ENCODE assay signal across 3 cellular contexts in the genomic region with DNA sequence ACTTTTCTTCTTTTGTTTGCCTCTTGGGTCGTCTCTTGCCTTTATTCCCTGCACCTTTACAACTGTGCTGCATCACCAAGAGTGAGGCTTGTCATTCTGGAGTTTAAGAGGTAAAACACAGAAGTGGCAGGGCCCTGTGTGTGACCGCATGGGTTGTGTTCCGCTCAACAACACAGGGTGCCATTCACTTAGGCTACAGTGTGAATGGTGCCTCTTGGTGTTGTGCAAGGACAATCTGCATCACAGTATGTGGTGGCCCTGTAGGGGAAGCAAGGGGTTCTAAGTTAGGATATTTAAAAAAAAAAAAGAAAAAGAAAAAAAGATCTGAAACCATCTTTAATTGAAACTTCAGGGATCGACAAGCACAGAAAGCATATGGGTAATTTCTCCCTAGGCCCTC.
TF ChIP-seq lines count a peak whose summit lies in the region.

No MANE protein-coding gene starts in this region.

TF ChIP-seq in A549, 52 proteins besides CTCF, POLR2A, EP300 and RAD21:
- TF ChIP-seq HES2 (IDR thresholded peaks at IDR 0.05) = no peak
- TF ChIP-seq FOXS1 (CRISPR knock-in tag; IDR thresholded peaks at IDR 0.05) = no peak
- no peak for TF ChIP-seq BCL3 (IDR thresholded peaks at IDR 0.05)
- no peak for TF ChIP-seq NPAS2 (CRISPR knock-in tag; IDR thresholded peaks at IDR 0.05; ENCODE audit: borderline replicate concordance)
- TF ChIP-seq, protein P1, sequence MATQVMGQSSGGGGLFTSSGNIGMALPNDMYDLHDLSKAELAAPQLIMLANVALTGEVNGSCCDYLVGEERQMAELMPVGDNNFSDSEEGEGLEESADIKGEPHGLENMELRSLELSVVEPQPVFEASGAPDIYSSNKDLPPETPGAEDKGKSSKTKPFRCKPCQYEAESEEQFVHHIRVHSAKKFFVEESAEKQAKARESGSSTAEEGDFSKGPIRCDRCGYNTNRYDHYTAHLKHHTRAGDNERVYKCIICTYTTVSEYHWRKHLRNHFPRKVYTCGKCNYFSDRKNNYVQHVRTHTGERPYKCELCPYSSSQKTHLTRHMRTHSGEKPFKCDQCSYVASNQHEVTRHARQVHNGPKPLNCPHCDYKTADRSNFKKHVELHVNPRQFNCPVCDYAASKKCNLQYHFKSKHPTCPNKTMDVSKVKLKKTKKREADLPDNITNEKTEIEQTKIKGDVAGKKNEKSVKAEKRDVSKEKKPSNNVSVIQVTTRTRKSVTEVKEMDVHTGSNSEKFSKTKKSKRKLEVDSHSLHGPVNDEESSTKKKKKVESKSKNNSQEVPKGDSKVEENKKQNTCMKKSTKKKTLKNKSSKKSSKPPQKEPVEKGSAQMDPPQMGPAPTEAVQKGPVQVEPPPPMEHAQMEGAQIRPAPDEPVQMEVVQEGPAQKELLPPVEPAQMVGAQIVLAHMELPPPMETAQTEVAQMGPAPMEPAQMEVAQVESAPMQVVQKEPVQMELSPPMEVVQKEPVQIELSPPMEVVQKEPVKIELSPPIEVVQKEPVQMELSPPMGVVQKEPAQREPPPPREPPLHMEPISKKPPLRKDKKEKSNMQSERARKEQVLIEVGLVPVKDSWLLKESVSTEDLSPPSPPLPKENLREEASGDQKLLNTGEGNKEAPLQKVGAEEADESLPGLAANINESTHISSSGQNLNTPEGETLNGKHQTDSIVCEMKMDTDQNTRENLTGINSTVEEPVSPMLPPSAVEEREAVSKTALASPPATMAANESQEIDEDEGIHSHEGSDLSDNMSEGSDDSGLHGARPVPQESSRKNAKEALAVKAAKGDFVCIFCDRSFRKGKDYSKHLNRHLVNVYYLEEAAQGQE (IDR thresholded peaks at IDR 0.05) = no peak

TF ChIP-seq in HEK293, 187 proteins besides CTCF, POLR2A, EP300 and RAD21:
- TF ChIP-seq, protein P2, sequence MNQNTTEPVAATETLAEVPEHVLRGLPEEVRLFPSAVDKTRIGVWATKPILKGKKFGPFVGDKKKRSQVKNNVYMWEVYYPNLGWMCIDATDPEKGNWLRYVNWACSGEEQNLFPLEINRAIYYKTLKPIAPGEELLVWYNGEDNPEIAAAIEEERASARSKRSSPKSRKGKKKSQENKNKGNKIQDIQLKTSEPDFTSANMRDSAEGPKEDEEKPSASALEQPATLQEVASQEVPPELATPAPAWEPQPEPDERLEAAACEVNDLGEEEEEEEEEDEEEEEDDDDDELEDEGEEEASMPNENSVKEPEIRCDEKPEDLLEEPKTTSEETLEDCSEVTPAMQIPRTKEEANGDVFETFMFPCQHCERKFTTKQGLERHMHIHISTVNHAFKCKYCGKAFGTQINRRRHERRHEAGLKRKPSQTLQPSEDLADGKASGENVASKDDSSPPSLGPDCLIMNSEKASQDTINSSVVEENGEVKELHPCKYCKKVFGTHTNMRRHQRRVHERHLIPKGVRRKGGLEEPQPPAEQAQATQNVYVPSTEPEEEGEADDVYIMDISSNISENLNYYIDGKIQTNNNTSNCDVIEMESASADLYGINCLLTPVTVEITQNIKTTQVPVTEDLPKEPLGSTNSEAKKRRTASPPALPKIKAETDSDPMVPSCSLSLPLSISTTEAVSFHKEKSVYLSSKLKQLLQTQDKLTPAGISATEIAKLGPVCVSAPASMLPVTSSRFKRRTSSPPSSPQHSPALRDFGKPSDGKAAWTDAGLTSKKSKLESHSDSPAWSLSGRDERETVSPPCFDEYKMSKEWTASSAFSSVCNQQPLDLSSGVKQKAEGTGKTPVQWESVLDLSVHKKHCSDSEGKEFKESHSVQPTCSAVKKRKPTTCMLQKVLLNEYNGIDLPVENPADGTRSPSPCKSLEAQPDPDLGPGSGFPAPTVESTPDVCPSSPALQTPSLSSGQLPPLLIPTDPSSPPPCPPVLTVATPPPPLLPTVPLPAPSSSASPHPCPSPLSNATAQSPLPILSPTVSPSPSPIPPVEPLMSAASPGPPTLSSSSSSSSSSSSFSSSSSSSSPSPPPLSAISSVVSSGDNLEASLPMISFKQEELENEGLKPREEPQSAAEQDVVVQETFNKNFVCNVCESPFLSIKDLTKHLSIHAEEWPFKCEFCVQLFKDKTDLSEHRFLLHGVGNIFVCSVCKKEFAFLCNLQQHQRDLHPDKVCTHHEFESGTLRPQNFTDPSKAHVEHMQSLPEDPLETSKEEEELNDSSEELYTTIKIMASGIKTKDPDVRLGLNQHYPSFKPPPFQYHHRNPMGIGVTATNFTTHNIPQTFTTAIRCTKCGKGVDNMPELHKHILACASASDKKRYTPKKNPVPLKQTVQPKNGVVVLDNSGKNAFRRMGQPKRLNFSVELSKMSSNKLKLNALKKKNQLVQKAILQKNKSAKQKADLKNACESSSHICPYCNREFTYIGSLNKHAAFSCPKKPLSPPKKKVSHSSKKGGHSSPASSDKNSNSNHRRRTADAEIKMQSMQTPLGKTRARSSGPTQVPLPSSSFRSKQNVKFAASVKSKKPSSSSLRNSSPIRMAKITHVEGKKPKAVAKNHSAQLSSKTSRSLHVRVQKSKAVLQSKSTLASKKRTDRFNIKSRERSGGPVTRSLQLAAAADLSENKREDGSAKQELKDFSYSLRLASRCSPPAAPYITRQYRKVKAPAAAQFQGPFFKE (tag by site-specific recombination; IDR thresholded peaks at IDR 0.05; ENCODE audit: borderline replicate concordance) = no peak
- TF ChIP-seq ZIC2 (tag by site-specific recombination; IDR thresholded peaks at IDR 0.05) = peak; percentile 39; the same call in 1 of the 2 replicates
- TF ChIP-seq SCRT1 (tag by site-specific recombination; IDR thresholded peaks at IDR 0.05; ENCODE audit: borderline replicate concordance) = no peak
TF ChIP-seq in HEK293: peak in this region for 1.

TF ChIP-seq in H1, 55 proteins besides CTCF, POLR2A, EP300 and RAD21:
- TF ChIP-seq CEBPB (IDR thresholded peaks at IDR 0.05; ENCODE audit: low read depth, low read length) (peak; percentile 87), POLR2AphosphoS5 (IDR thresholded peaks at IDR 0.05; ENCODE audit: low read depth, low read length) (peak; percentile 89), SP2 (IDR thresholded peaks at IDR 0.05; ENCODE audit: low read length) (no peak)
